ENCODE assay signal across 33 cellular contexts in genomic region chr22:21991309-21991596, GRCh38.
"Had no signal": no experiment of that assay in that cellular context is flagged by ENCODE, and none has a peak within 500 bp of the region (broad histone marks: within the 10 kb centered on the region; RNA-seq: fewer than 3 reads in every experiment).

No MANE protein-coding gene starts in this region.

- H3K9me3 Mint-ChIP-seq: activated CD4-positive, alpha-beta T cell treated with anti-CD3 and anti-CD28 coated beads, Interleukin-2, amount 10 ng/mL, durations not matched to agents 7 days and 5 days; activated naive CD4-positive, alpha-beta T cell treated with anti-CD3 and anti-CD28 coated beads, Interleukin-2, amount 50 U/mL, for 24 hours; activated naive CD8-positive, alpha-beta T cell treated with anti-CD3 and anti-CD28 coated beads, Interleukin-2, amount 10 ng/mL, durations not matched to agents 7 days and 5 days; activated T-cell treated with anti-CD3 and anti-CD28 coated beads, Interleukin-2, amount 50 U/mL, for 24 hours; activated T-helper 2 cell treated with anti-CD3 and anti-CD28 coated beads, Interferon-gamma antibody, Interleukin-2, Interleukin-4, amounts not matched to agents 10 μg/mL and 5 μg/mL and 100 μg/mL, durations not matched to agents 14 hours and 24 hours and 36 hours; T-helper 1 cell treated with Interleukin-12 subunit alpha and Interleukin-12 subunit beta and Interleukin-4 antibody, amounts not matched to agents 30 μg/mL and 1 μg/mL, for 36 hours; T-helper 2 cell treated with Interferon-gamma antibody and Interleukin-4, amounts not matched to agents 5 μg/mL and 100 μg/mL, for 36 hours had no signal

- H3K9me3 ChIP-seq: ascending aorta, Peyer's patch, SJSA1, SK-N-SH had no signal

- H3K36me3 Mint-ChIP-seq: activated naive CD4-positive, alpha-beta T cell treated with anti-CD3 and anti-CD28 coated beads, Interleukin-2, amount 50 U/mL, for 24 hours; activated naive CD8-positive, alpha-beta T cell treated with anti-CD3 and anti-CD28 coated beads, Interleukin-2, amount 10 ng/mL, durations not matched to agents 7 days and 5 days had no signal

- H3K4me1 ChIP-seq: ascending aorta, Peyer's patch, SJSA1 had no signal

- FAIRE-seq: TTC549 had no signal

- DNase-seq: activated CD4-positive, alpha-beta T cell treated with anti-CD3 and anti-CD28 coated beads for 36 hours; activated CD4-positive, alpha-beta T cell treated with anti-CD3 and anti-CD28 coated beads, Interleukin-2, amount 10 ng/mL, durations not matched to agents 7 days and 5 days; activated CD4-positive, alpha-beta T cell treated with anti-CD3 and anti-CD28 coated beads, Interleukin-2, amount 50 U/mL, for 48 hours; activated CD8-positive, alpha-beta T cell treated with anti-CD3 and anti-CD28 coated beads, Interleukin-2, amount 10 ng/mL, durations not matched to agents 7 days and 5 days; activated gamma-delta T cell; activated naive CD4-positive, alpha-beta T cell treated with Interleukin-2 at 50 U/mL for 16 hours; activated naive CD8-positive, alpha-beta T cell treated with anti-CD3 and anti-CD28 coated beads, Interleukin-2, amount 10 ng/mL, durations not matched to agents 7 days and 5 days; activated T-cell treated with anti-CD3 and anti-CD28 coated beads, Interleukin-2, amount 50 U/mL, for 24 hours; amygdala; NCI-H1092 treated with DMSO at 0.1 percent for 48 hours; NCI-H1417; NCI-H146; NCI-H187; NCI-H2029 treated with DMSO at 0.1 percent for 48 hours; NCI-H2107; NCI-H2171; NCI-H510A; NCI-H526; NCI-H748 treated with DMSO at 0.1 percent for 48 hours; NK-92 treated with Interleukin-12 subunit alpha and Interleukin-12 subunit beta, amount 100 ng/mL, for 24 hours; PC-3; Peyer's patch; RPMI8226; SHP77 treated with DMSO at 0.1 percent for 48 hours; SK-N-SH had no signal

- H3K9ac ChIP-seq: SK-N-SH had no signal

- H3K36me3 ChIP-seq: ascending aorta, cardiac muscle cell, Peyer's patch, SJSA1 had no signal

- H3K4me3 ChIP-seq: ascending aorta, cardiac muscle cell, Peyer's patch, SJSA1 had no signal

- H3K4me2 ChIP-seq: SK-N-SH had no signal

- H3K27me3 Mint-ChIP-seq: activated CD4-positive, alpha-beta T cell treated with anti-CD3 and anti-CD28 coated beads for 36 hours; activated naive CD4-positive, alpha-beta T cell treated with anti-CD3 and anti-CD28 coated beads, Interleukin-2, amount 50 U/mL, for 24 hours; activated naive CD8-positive, alpha-beta T cell treated with anti-CD3 and anti-CD28 coated beads, Interleukin-2, amount 10 ng/mL, durations not matched to agents 7 days and 5 days; activated T-cell treated with anti-CD3 and anti-CD28 coated beads, Interleukin-2, amount 50 U/mL, for 24 hours had no signal

- H3K4me1 Mint-ChIP-seq: activated CD4-positive, alpha-beta T cell treated with anti-CD3 and anti-CD28 coated beads for 36 hours; activated CD4-positive, alpha-beta T cell treated with anti-CD3 and anti-CD28 coated beads, Interleukin-2, amount 10 ng/mL, durations not matched to agents 7 days and 5 days; activated naive CD4-positive, alpha-beta T cell treated with anti-CD3 and anti-CD28 coated beads, Interleukin-2, amount 50 U/mL, for 24 hours; activated naive CD8-positive, alpha-beta T cell treated with anti-CD3 and anti-CD28 coated beads, Interleukin-2, amount 10 ng/mL, durations not matched to agents 7 days and 5 days had no signal

- H3K27ac ChIP-seq: ascending aorta, cardiac muscle cell, Peyer's patch, SJSA1 had no signal

- H3K27me3 ChIP-seq: ascending aorta, Peyer's patch had no signal

- H3K4me3 Mint-ChIP-seq: activated CD4-positive, alpha-beta T cell treated with anti-CD3 and anti-CD28 coated beads for 36 hours; activated CD4-positive, alpha-beta T cell treated with anti-CD3 and anti-CD28 coated beads, Interleukin-2, amount 10 ng/mL, durations not matched to agents 7 days and 5 days; activated CD8-positive, alpha-beta T cell treated with anti-CD3 and anti-CD28 coated beads, Interleukin-2, amount 10 ng/mL, durations not matched to agents 7 days and 5 days; activated naive CD4-positive, alpha-beta T cell treated with anti-CD3 and anti-CD28 coated beads, Interleukin-2, amount 50 U/mL, for 24 hours; activated naive CD8-positive, alpha-beta T cell treated with anti-CD3 and anti-CD28 coated beads, Interleukin-2, amount 10 ng/mL, durations not matched to agents 7 days and 5 days; activated T-cell treated with anti-CD3 and anti-CD28 coated beads, Interleukin-2, amount 50 U/mL, for 24 hours; T-helper 1 cell treated with Interleukin-12 subunit alpha and Interleukin-12 subunit beta and Interleukin-4 antibody, amounts not matched to agents 30 μg/mL and 1 μg/mL, for 36 hours; T-helper 2 cell treated with Interferon-gamma antibody and Interleukin-4, amounts not matched to agents 5 μg/mL and 100 μg/mL, for 36 hours had no signal

- H3K27ac Mint-ChIP-seq: activated CD4-positive, alpha-beta T cell treated with anti-CD3 and anti-CD28 coated beads for 36 hours; activated CD4-positive, alpha-beta T cell treated with anti-CD3 and anti-CD28 coated beads, Interleukin-2, amount 10 ng/mL, durations not matched to agents 7 days and 5 days; activated CD8-positive, alpha-beta T cell treated with anti-CD3 and anti-CD28 coated beads, Interleukin-2, amount 10 ng/mL, durations not matched to agents 7 days and 5 days; activated naive CD4-positive, alpha-beta T cell treated with anti-CD3 and anti-CD28 coated beads, Interleukin-2, amount 50 U/mL, for 24 hours; activated naive CD8-positive, alpha-beta T cell treated with anti-CD3 and anti-CD28 coated beads, Interleukin-2, amount 10 ng/mL, durations not matched to agents 7 days and 5 days; activated T-cell treated with anti-CD3 and anti-CD28 coated beads, Interleukin-2, amount 50 U/mL, for 24 hours; activated T-helper 2 cell treated with anti-CD3 and anti-CD28 coated beads, Interferon-gamma antibody, Interleukin-2, Interleukin-4, amounts not matched to agents 10 μg/mL and 5 μg/mL and 100 μg/mL, durations not matched to agents 14 hours and 24 hours and 36 hours; T-helper 1 cell treated with Interleukin-12 subunit alpha and Interleukin-12 subunit beta and Interleukin-4 antibody, amounts not matched to agents 30 μg/mL and 1 μg/mL, for 36 hours; T-helper 2 cell treated with Interferon-gamma antibody and Interleukin-4, amounts not matched to agents 5 μg/mL and 100 μg/mL, for 36 hours had no signal
